12 cellular contexts compared by ENCODE assay signal in the genomic region with DNA sequence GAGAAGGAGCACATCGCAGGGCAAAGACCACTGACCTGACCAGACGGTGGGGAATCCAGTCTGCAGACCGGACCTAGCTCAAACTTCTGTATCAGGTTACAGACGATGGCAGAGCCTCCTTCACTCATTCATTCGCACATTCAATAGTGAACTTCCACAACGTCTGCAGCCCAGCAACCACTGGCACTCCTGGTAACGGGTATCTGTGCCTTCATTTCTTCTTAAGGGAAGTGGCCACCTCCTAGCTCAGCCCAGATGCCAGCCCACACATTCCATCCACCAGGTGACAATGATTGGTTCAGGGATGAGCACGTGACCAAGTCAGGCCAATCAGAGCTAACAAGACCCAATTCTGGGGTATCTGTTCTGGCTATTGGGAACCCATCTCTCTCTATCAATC. TPM values are rescaled to one million over a fixed set of nuclear protein-coding genes. Genes with fewer than 3 reads are reported as not detected.
DNase-seq lines count a peak whose midpoint lies in the region; ATAC-seq and TF ChIP-seq lines count a peak whose summit lies in the region.
"Had no signal": no experiment of that assay in that cellular context is flagged by ENCODE, and none has a peak within 500 bp of the region (broad histone marks: within the 10 kb centered on the region; RNA-seq: fewer than 3 reads in every experiment).

No MANE protein-coding gene starts in this region.

- peak overlapping the region; percentile 69 to 87 (median 84) for H3K27ac ChIP-seq in gastrocnemius medialis
- H3K27ac ChIP-seq: cardiac muscle cell had no signal

- intact Hi-C loops in gastrocnemius medialis (cut with DNase I; ENCODE audit: low total_unique reads): loop anchor here (2.0 kb wide), 1 partner anchor 28 kb away; no protein-coding TSS in a partner anchor

- H3K36me3 ChIP-seq in adipocyte (ENCODE audit: control insufficient read depth, insufficient read depth, low read length, severe bottlenecking) (no peaks in the 10 kb centered on the region), gastrocnemius medialis (no peaks in the 10 kb centered on the region)
- H3K36me3 ChIP-seq: cardiac muscle cell had no signal

- H3K27me3 ChIP-seq in adipocyte (replicated peaks; ENCODE audit: control insufficient read depth, insufficient read depth, low read length) (no peaks in the 10 kb centered on the region), gastrocnemius medialis (no peaks in the 10 kb centered on the region)
- H3K27me3 ChIP-seq: cardiac muscle cell had no signal

- peak overlapping the region; percentile 27 for H3K9ac ChIP-seq in adipocyte (ENCODE audit: low read length)

- H3K9me3 ChIP-seq in adipocyte (ENCODE audit: control insufficient read depth, low read length) (no peaks in the 10 kb centered on the region), gastrocnemius medialis (no peaks in the 10 kb centered on the region)
- H3K9me3 ChIP-seq: Caco-2 had no signal

- TF ChIP-seq POLR2A in gastrocnemius medialis (IDR thresholded peaks at IDR 0.05): no peak

- H3K4me3 ChIP-seq in adipocyte (ENCODE audit: low read length): no peak overlapping the region
- no peak overlapping the region for H3K4me3 ChIP-seq in gastrocnemius medialis
- H3K4me3 ChIP-seq: cardiac muscle cell had no signal

- TF ChIP-seq CTCF in gastrocnemius medialis (IDR thresholded peaks at IDR 0.05 in 4 of 5, conservative IDR thresholded peaks at IDR 0.05 in 1 of 5): no peak

- in situ Hi-C loops in G401 (cut with HindIII; ENCODE audit: low sequenced_read_pairs): no loop called here
- in situ Hi-C loops in KBM-7 (cut with MboI; ENCODE audit: low pct_unique_long_range_greater_than_20kb, low sequenced_read_pairs): no loop called here
- in situ Hi-C loops in gastrocnemius medialis (cut with MboI; ENCODE audit: low sequenced_read_pairs in 4 of 4): no loop called here

- ATAC-seq in gastrocnemius medialis: peak in 1 of 2 donors; percentile 2
- no peak for ATAC-seq in GM21528 (IDR thresholded peaks at IDR 0.05; ENCODE audit: low FRiP score, unreplicated experiment)
- no peak for ATAC-seq in GM21526 (IDR thresholded peaks at IDR 0.05; ENCODE audit: low FRiP score, unreplicated experiment)

- peak; percentile 40 for DNase-seq in G401 (ENCODE audit: low spot score)
- DNase-seq in KBM-7: peak; percentile 75
- no peak for DNase-seq in adipocyte (ENCODE audit: low read depth)
- no peak for DNase-seq in gastrocnemius medialis
- no peak for DNase-seq in UCSD-AML1 (lab: John Stamatoyannopoulos, UW; ENCODE audit: unreplicated experiment)
- DNase-seq in stimulated activated CD4-positive, alpha-beta T cell treated with anti-CD3 and anti-CD28 coated beads, Interleukin-1b, Interleukin-23, amount 100 ng/mL, for 48 hours: no peak
- DNase-seq: Caco-2, MM.1S, NCI-H774 had no signal

- H3K4me1 ChIP-seq in adipocyte (ENCODE audit: control insufficient read depth, insufficient read depth, low read length): peaks cover 36% of the 10 kb centered on the region
- H3K4me1 ChIP-seq in gastrocnemius medialis: peaks cover 12 to 33% of the 10 kb centered on the region in 2 donors
- H3K4me1 ChIP-seq: Caco-2 had no signal

RNA-seq across cellular contexts. Expression of a gene that starts 15.9 kb away (rescaled TPM):
- 165 and 166 TPM in 2 replicates for total RNA-seq in G401 (2014; rRNA removed; shearing (Covaris generic))
- total RNA-seq in gastrocnemius medialis: 1 to 10 TPM in 2 of 4 donors, under 1 TPM in 2; 0.20 to 7.2 (median 3.2) TPM

RNA-seq across cellular contexts. Expression of a gene that starts 57.7 kb away (rescaled TPM):
- total RNA-seq in G401 (2014; rRNA removed; shearing (Covaris generic)): 4.6 and 5.4 TPM in 2 replicates
- under 1 TPM in 1 of 4 donors, not detected in 3; 0.09 TPM for total RNA-seq in gastrocnemius medialis
- total RNA-seq: Caco-2, cardiac muscle cell had no signal

Comparison
In these comparisons a context has a peak if more than half of its experiments do, and no peak if none do; other contexts are left out.
1. DNase-seq: peak in G401 (single experiment) and KBM-7 (single experiment); none in adipocyte (single experiment), gastrocnemius medialis (0 of 2), UCSD-AML1 (single experiment) and stimulated activated CD4-positive, alpha-beta T cell treated with anti-CD3 and anti-CD28 coated beads, Interleukin-1b, Interleukin-23, amount 100 ng/mL, for 48 hours (single experiment).
2. RNA of a gene that starts 15.9 kb away (total RNA-seq): 165 to 166 TPM in G401; 0.20 to 7.2 TPM in gastrocnemius medialis; every median in the first group is over 10 times any median in the second.